Comparison of ENCODE assay signal across 1 cellular context in the genomic region with DNA sequence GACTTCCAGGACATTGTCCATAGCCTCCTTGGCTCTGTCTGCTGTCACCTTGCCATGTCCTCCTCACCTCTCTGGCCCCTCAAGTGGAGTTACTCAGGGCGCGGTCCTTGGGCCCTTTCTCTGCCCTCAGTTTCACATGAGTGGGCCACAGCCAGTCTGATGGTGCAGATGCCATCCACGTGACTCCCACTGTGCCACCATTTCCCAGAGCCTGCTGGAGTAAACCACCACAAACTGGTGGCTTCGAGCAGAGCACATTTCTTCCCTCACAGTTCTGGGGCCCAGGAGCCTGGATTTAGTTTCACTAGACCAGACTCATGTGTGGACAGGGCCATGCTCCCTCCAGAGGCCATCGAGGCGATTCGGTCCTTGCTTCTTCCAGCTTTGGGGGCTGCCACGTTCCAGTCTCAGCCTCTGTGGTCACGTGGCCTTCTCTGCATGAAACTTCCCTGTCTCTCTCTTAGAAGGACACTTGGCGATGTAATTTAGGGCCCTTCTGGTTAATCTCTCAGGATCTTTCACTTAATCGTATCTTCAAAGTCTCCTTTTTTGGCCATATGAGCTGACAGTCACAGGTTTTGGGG.
TF ChIP-seq lines count a peak whose summit lies in the region.

No MANE protein-coding gene starts in this region.

TF ChIP-seq in WTC11, 78 proteins besides CTCF, POLR2A, EP300 and RAD21:
- TF ChIP-seq ZNF423 (CRISPR knock-in tag; IDR thresholded peaks at IDR 0.05): no peak
- TF ChIP-seq SMAD4 (CRISPR knock-in tag; IDR thresholded peaks at IDR 0.05): no peak
- no peak for TF ChIP-seq CBFB (CRISPR knock-in tag; IDR thresholded peaks at IDR 0.05; ENCODE audit: low read depth)
- no peak for TF ChIP-seq NR1H2 (CRISPR knock-in tag; IDR thresholded peaks at IDR 0.05)
- TF ChIP-seq, protein P1, sequence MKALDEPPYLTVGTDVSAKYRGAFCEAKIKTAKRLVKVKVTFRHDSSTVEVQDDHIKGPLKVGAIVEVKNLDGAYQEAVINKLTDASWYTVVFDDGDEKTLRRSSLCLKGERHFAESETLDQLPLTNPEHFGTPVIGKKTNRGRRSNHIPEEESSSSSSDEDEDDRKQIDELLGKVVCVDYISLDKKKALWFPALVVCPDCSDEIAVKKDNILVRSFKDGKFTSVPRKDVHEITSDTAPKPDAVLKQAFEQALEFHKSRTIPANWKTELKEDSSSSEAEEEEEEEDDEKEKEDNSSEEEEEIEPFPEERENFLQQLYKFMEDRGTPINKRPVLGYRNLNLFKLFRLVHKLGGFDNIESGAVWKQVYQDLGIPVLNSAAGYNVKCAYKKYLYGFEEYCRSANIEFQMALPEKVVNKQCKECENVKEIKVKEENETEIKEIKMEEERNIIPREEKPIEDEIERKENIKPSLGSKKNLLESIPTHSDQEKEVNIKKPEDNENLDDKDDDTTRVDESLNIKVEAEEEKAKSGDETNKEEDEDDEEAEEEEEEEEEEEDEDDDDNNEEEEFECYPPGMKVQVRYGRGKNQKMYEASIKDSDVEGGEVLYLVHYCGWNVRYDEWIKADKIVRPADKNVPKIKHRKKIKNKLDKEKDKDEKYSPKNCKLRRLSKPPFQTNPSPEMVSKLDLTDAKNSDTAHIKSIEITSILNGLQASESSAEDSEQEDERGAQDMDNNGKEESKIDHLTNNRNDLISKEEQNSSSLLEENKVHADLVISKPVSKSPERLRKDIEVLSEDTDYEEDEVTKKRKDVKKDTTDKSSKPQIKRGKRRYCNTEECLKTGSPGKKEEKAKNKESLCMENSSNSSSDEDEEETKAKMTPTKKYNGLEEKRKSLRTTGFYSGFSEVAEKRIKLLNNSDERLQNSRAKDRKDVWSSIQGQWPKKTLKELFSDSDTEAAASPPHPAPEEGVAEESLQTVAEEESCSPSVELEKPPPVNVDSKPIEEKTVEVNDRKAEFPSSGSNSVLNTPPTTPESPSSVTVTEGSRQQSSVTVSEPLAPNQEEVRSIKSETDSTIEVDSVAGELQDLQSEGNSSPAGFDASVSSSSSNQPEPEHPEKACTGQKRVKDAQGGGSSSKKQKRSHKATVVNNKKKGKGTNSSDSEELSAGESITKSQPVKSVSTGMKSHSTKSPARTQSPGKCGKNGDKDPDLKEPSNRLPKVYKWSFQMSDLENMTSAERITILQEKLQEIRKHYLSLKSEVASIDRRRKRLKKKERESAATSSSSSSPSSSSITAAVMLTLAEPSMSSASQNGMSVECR (CRISPR knock-in tag; IDR thresholded peaks at IDR 0.05; ENCODE audit: borderline replicate concordance): no peak
